ENCODE assay signal across 8 cellular contexts in the genomic region with DNA sequence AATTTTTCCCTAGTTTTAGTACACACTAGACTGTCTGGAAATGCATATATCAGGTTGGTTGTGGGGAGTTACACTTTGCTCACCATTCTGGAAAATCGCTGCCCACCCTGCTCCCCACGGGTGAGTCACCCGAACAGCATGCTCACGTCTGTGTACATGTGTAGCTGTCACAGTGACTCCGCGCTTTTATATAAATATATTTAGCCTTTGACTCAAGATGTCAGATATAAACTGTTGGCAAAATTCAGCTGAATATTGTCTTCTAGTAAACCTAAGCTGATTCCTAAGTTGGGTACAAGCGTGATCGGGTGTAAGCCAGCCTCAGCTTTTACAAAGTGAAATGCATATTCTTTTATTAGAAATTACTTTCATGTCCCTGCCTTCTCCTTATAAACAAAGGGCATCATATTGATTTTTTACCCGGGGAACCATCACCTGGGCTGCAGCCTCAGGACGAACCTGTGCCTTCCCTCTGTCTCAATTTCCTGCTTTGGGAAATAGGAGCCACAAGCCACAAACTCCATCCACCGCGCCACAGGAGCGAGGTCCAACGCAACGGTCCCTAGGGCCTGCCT. TPM values are rescaled to one million over a fixed set of nuclear protein-coding genes. Genes with fewer than 3 reads are reported as not detected.
DNase-seq lines count a peak whose midpoint lies in the region; ATAC-seq, FAIRE-seq and TF ChIP-seq lines count a peak whose summit lies in the region.

No MANE protein-coding gene starts in this region.

- peak overlapping the region; percentile 99 for H3K9ac ChIP-seq in endothelial cell of umbilical vein (replicated peaks; ENCODE audit: extremely low read depth, insufficient read depth, low read length)

- intact Hi-C loops in PC-9 (cut with micrococcal nuclease; ENCODE audit: unreplicated experiment): loop anchor here (2.0 to 10.0 kb wide), 5 partner anchors 53 to 480 kb away; a partner anchor contains a TSS
- intact Hi-C loops in endothelial cell of umbilical vein (cut with micrococcal nuclease): loop anchor here (1.0 to 5.0 kb wide), 6 partner anchors 13 to 167 kb away; a partner anchor contains a TSS

- ATAC-seq in GM18909 (IDR thresholded peaks at IDR 0.05; ENCODE audit: poor library complexity, unreplicated experiment): no peak

- no peak overlapping the region for H2AFZ ChIP-seq in PC-9
- no peak overlapping the region for H2AFZ ChIP-seq in endothelial cell of umbilical vein (ENCODE audit: low read depth, low read length)

- H3K4me2 ChIP-seq in PC-9: peak overlapping the region; percentile 79
- H3K4me2 ChIP-seq in endothelial cell of umbilical vein (ENCODE audit: insufficient read depth, low read length): peak overlapping the region; percentile 68

- no peaks in the 10 kb centered on the region for H3K9me1 ChIP-seq in endothelial cell of umbilical vein (replicated peaks; ENCODE audit: control insufficient read depth, extremely low read depth, insufficient read depth, low read length)

- no peak for TF ChIP-seq POLR2A in GM12891 (IDR thresholded peaks at IDR 0.05; ENCODE audit: low read depth, low read length)
- TF ChIP-seq POLR2A in endothelial cell of umbilical vein (IDR thresholded peaks at IDR 0.05; ENCODE audit: low read depth, low read length): peak; percentile 48

- H3K4me1 Mint-ChIP-seq in osteocyte (ENCODE audit: unreplicated experiment): peaks cover 8% of the 10 kb centered on the region

- no peaks in the 10 kb centered on the region for H3K9me3 ChIP-seq in PC-9 (ENCODE audit: insufficient read depth, low read depth)
- no peaks in the 10 kb centered on the region for H3K9me3 ChIP-seq in endothelial cell of umbilical vein (replicated peaks; ENCODE audit: control insufficient read depth, insufficient read depth, low read length)

- peak overlapping the region; percentile 87; the same call in 1 of the 2 replicates for H3K4me3 ChIP-seq in PC-9
- peak overlapping the region in 2 of 3 experiments; percentile 39 to 67 for H3K4me3 ChIP-seq in endothelial cell of umbilical vein (replicated peaks in 1 of 3; ENCODE audit: insufficient read depth in 1 of 3, low read depth in 1 of 3, low read length in 3 of 3)

- H3K27me3 Mint-ChIP-seq in osteocyte (ENCODE audit: unreplicated experiment): no peaks in the 10 kb centered on the region

- no peak overlapping the region for H3K4me3 Mint-ChIP-seq in osteocyte (ENCODE audit: unreplicated experiment)

- H3K27me3 ChIP-seq in PC-9 (ENCODE audit: insufficient read depth, low read depth) (no peaks in the 10 kb centered on the region), endothelial cell of umbilical vein (ENCODE audit: control insufficient read depth in 2 of 2, insufficient read depth in 2 of 2, low read length in 2 of 2) (no peaks in the 10 kb centered on the region)

- peaks cover 5% of the 10 kb centered on the region; the same call in 1 of the 2 replicates for H4K20me1 ChIP-seq in PC-9 (ENCODE audit: insufficient read depth)
- H4K20me1 ChIP-seq in endothelial cell of umbilical vein (replicated peaks; ENCODE audit: control insufficient read depth, extremely low read depth, insufficient read depth, low read length): no peaks in the 10 kb centered on the region

- POLR2A ChIA-PET in PC-9 (lab: Charles Lee; ENCODE audit: unreplicated experiment): no interaction called here
- POLR2A ChIA-PET in endothelial cell of umbilical vein (lab: Charles Lee): interaction anchor here (1.2 to 2.5 kb wide), 3 partner anchors 12 to 63 kb away, joined by 3 to 16 read pairs (median 4); no protein-coding TSS in a partner anchor

- H3K4me1 ChIP-seq in PC-9 (replicated peaks; ENCODE audit: insufficient read depth) (peaks cover 41% of the 10 kb centered on the region), endothelial cell of umbilical vein (ENCODE audit: control insufficient read depth, extremely low read depth, insufficient read depth, low read length) (peaks cover 71% of the 10 kb centered on the region)

- H3K36me3 Mint-ChIP-seq in osteocyte (ENCODE audit: unreplicated experiment): no peaks in the 10 kb centered on the region

- dilution Hi-C loops in endothelial cell of umbilical vein (cut with MboI; ENCODE audit: extremely low pct_ligation_motif_present, low sequenced_read_pairs): loop anchor here (25.0 kb wide), 1 partner anchor 113 kb away; no protein-coding TSS in a partner anchor

- H3K79me2 ChIP-seq in PC-9 (ENCODE audit: low read depth): peaks cover 40% of the 10 kb centered on the region
- peaks cover 17% of the 10 kb centered on the region for H3K79me2 ChIP-seq in endothelial cell of umbilical vein (ENCODE audit: control insufficient read depth, insufficient read depth, low read length)

- TF ChIP-seq CTCF in PC-9 (conservative IDR thresholded peaks at IDR 0.05): no peak
- no peak for TF ChIP-seq CTCF in endothelial cell of umbilical vein (IDR thresholded peaks at IDR 0.05; ENCODE audit: extremely low read depth in 1 of 2, insufficient read depth in 1 of 2, low read depth in 1 of 2, low read length in 2 of 2)
- no peak for TF ChIP-seq CTCF in osteocyte (IDR thresholded peaks at IDR 0.05)

- H3K27ac Mint-ChIP-seq in osteocyte (ENCODE audit: unreplicated experiment): no peak overlapping the region

- H3K9me3 Mint-ChIP-seq in osteocyte (ENCODE audit: unreplicated experiment): no peaks in the 10 kb centered on the region

- H3K27ac ChIP-seq in PC-9: peak overlapping the region; percentile 4; the same call in 1 of the 2 replicates
- peak overlapping the region; percentile 99 for H3K27ac ChIP-seq in endothelial cell of umbilical vein (ENCODE audit: insufficient read depth, low read depth, low read length)

- CTCF ChIA-PET in PC-9 (lab: Charles Lee): no interaction called here
- CTCF ChIA-PET in endothelial cell of umbilical vein (lab: Charles Lee): interaction anchor here (0.9 to 2.4 kb wide), 6 partner anchors 44 to 113 kb away, joined by 3 to 12 read pairs (median 4); no protein-coding TSS in a partner anchor

- no peaks in the 10 kb centered on the region for H3K9me2 ChIP-seq in PC-9 (ENCODE audit: insufficient read depth)

- BruUV-seq in PC-9 (replicated peaks; lab: Mats Ljungman, UMichigan) (no TSS peak), endothelial cell of umbilical vein (replicated peaks; lab: Mats Ljungman, UMichigan) (no TSS peak)

- DNase-seq in GM12891 (ENCODE audit: insufficient read length, low spot score) (no peak), PC-9 (no peak), endothelial cell of umbilical vein (ENCODE audit: low read depth, low spot score) (peak; percentile 81), osteocyte (ENCODE audit: extremely low spot score, unreplicated experiment) (peak; percentile 62), NAMALWA (ENCODE audit: low spot score) (no peak), NCI-H2196 (lab: John Stamatoyannopoulos, UW; ENCODE audit: unreplicated experiment) (no peak), SW 1271 (lab: John Stamatoyannopoulos, UW) (no peak)

- FAIRE-seq in GM12891 (lab: Jason Lieb, UNC): peak; percentile 52
- FAIRE-seq in endothelial cell of umbilical vein (lab: Jason Lieb, UNC): no peak

- H3K36me3 ChIP-seq in PC-9 (ENCODE audit: low read depth) (no peaks in the 10 kb centered on the region), endothelial cell of umbilical vein (ENCODE audit: control insufficient read depth in 2 of 2, extremely low read depth in 1 of 2, insufficient read depth in 2 of 2, low read length in 2 of 2) (no peaks in the 10 kb centered on the region)

- peaks cover 22% of the 10 kb centered on the region; the same call in 1 of the 2 replicates for H3F3A ChIP-seq in PC-9 (ENCODE audit: insufficient read depth, low read depth)

TF ChIP-seq in GM12891, 5 proteins besides CTCF, POLR2A, EP300 and RAD21:
- TF ChIP-seq PAX5 (IDR thresholded peaks at IDR 0.05; ENCODE audit: insufficient read depth, low read length, severe bottlenecking) (no peak), POU2F2 (IDR thresholded peaks at IDR 0.05; ENCODE audit: low read depth, low read length) (no peak), POLR2AphosphoS5 (IDR thresholded peaks at IDR 0.05; ENCODE audit: low read depth, low read length) (no peak), TAF1 (IDR thresholded peaks at IDR 0.05; ENCODE audit: low read depth, low read length) (no peak), SPI1 (IDR thresholded peaks at IDR 0.05; ENCODE audit: low read depth, low read length) (no peak)

TF ChIP-seq in endothelial cell of umbilical vein, 7 proteins besides CTCF, POLR2A, EP300 and RAD21 (continues in another document):
- TF ChIP-seq, protein P1, sequence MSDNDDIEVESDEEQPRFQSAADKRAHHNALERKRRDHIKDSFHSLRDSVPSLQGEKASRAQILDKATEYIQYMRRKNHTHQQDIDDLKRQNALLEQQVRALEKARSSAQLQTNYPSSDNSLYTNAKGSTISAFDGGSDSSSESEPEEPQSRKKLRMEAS (IDR thresholded peaks at IDR 0.05; ENCODE audit: insufficient read depth, insufficient read length): no peak
- no peak for TF ChIP-seq MYC (IDR thresholded peaks at IDR 0.05; ENCODE audit: low read depth, low read length)
- TF ChIP-seq POLR2AphosphoS5 (IDR thresholded peaks at IDR 0.05; ENCODE audit: insufficient read depth, low read depth, low read length): no peak
- TF ChIP-seq FOS (IDR thresholded peaks at IDR 0.05; ENCODE audit: borderline replicate concordance, insufficient read depth, low read length): peak; percentile 86
- peak; percentile 62 for TF ChIP-seq JUN (IDR thresholded peaks at IDR 0.05; ENCODE audit: borderline replicate concordance, insufficient read depth, insufficient read length, low read depth)

RNA-seq across cellular contexts. Expression of a gene that starts 4.3 kb away (rescaled TPM):
- polyA plus RNA-seq in GM12891 (2012; ENCODE audit: low read depth, missing spikeins): 0.77 TPM
- total RNA-seq in PC-9 (2021) (12.3 and 14.8 TPM in 2 replicates), endothelial cell of umbilical vein (5.5 and 9.0 TPM in 2 replicates), osteocyte (0.97 and 1.6 TPM in 2 replicates)
- polyA plus RNA-seq in endothelial cell of umbilical vein: 5.8 and 6.9 TPM in 2 replicates
- 4.6 and 5.5 TPM in 2 replicates for polyA plus RNA-seq in endothelial cell of umbilical vein (2011; cell fraction: cytosol; rRNA removed)
- polyA plus RNA-seq in endothelial cell of umbilical vein (2011; cell fraction: nucleus; rRNA removed): 11.0 and 11.4 TPM in 2 replicates
- 3.1 and 4.8 TPM in 2 replicates for polyA plus RNA-seq in endothelial cell of umbilical vein (2012)
- 1.2 and 2.7 TPM in 2 replicates for polyA minus RNA-seq in endothelial cell of umbilical vein
- not detected for polyA minus RNA-seq in endothelial cell of umbilical vein (2011; cell fraction: cytosol; rRNA and poly(A)+ RNA removed)
- 2.2 and 2.3 TPM in 2 replicates for polyA minus RNA-seq in endothelial cell of umbilical vein (2011; cell fraction: nucleus; rRNA and poly(A)+ RNA removed)

RNA-seq across cellular contexts. Expression of a gene that starts 58.6 kb away (rescaled TPM):
- polyA plus RNA-seq in GM12891 (2012; ENCODE audit: low read depth, missing spikeins): 0.65 TPM
- total RNA-seq in PC-9 (2021) (3.4 and 4.0 TPM in 2 replicates), endothelial cell of umbilical vein (5.1 and 5.5 TPM in 2 replicates), osteocyte (8.0 and 8.9 TPM in 2 replicates)
- polyA plus RNA-seq in endothelial cell of umbilical vein: 2.3 TPM in 2 replicates
- 1.7 and 2.4 TPM in 2 replicates for polyA plus RNA-seq in endothelial cell of umbilical vein (2011; cell fraction: cytosol; rRNA removed)
- polyA plus RNA-seq in endothelial cell of umbilical vein (2011; cell fraction: nucleus; rRNA removed): 4.8 and 7.5 TPM in 2 replicates
- polyA plus RNA-seq in endothelial cell of umbilical vein (2012): 4.2 and 4.9 TPM in 2 replicates
- 3.0 and 3.4 TPM in 2 replicates for polyA minus RNA-seq in endothelial cell of umbilical vein
- not detected for polyA minus RNA-seq in endothelial cell of umbilical vein (2011; cell fraction: cytosol; rRNA and poly(A)+ RNA removed)
- 2.8 and 3.0 TPM in 2 replicates for polyA minus RNA-seq in endothelial cell of umbilical vein (2011; cell fraction: nucleus; rRNA and poly(A)+ RNA removed)

Comparison
In these comparisons a context has a peak if more than half of its experiments do, and no peak if none do; other contexts are left out.
1. DNase-seq: peak in endothelial cell of umbilical vein (single experiment) and osteocyte (single experiment); none in GM12891 (single experiment), PC-9 (0 of 2), NAMALWA (single experiment), NCI-H2196 (single experiment) and SW 1271 (0 of 2).